3 cellular contexts compared by ENCODE assay signal in the genomic region with DNA sequence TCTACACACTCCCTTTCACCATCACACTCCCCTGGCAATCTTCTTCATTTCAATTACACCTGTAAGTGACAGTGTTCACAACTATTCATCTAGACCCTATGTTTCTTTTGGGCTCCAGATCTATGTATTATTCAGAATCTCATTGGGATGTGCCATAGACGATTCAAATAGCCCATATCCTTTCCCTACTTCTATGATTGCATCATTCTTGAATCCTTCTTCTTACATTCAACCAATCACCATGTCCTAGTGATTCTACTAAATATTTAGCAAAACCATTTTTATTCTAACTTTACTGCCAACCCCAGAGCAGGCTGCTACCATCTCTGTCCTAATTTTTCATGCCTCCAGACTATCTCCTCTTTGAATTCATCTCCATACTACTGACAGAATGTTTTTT.
A peak's percentile ranks its signal among the peaks of the same experiment; 100 is the strongest.
TF ChIP-seq lines count a peak whose summit lies in the region.

No MANE protein-coding gene starts in this region.

TF ChIP-seq in HepG2, 621 proteins besides CTCF, POLR2A, EP300 and RAD21:
- TF ChIP-seq CBX5 (CRISPR knock-in tag; IDR thresholded peaks at IDR 0.05; ENCODE audit: borderline replicate concordance) (no peak), CEBPB (IDR thresholded peaks at IDR 0.05; ENCODE audit: borderline replicate concordance, low read depth, low read length) (peak; percentile 54; the same call in 1 of the 2 replicates), ATF7 (IDR thresholded peaks at IDR 0.05) (peak; percentile 60), ATF7 (CRISPR knock-in tag; IDR thresholded peaks at IDR 0.05) (no peak)

TF ChIP-seq in GM23338, 12 proteins besides CTCF, POLR2A, EP300 and RAD21:
- no peak for TF ChIP-seq ZNF331 (CRISPR knock-in tag; IDR thresholded peaks at IDR 0.05; ENCODE audit: low read depth)
- TF ChIP-seq REST (IDR thresholded peaks at IDR 0.05; ENCODE audit: unreplicated experiment), result no peak
- no peak for TF ChIP-seq ZNF114 (CRISPR knock-in tag; IDR thresholded peaks at IDR 0.05)
- TF ChIP-seq ZNF462 (CRISPR knock-in tag; IDR thresholded peaks at IDR 0.05), result no peak
- no peak for TF ChIP-seq POLR2AphosphoS5 (IDR thresholded peaks at IDR 0.05; ENCODE audit: low read depth)
- TF ChIP-seq JUNB (IDR thresholded peaks at IDR 0.05; ENCODE audit: unreplicated experiment), result no peak
- TF ChIP-seq EZH2 (IDR thresholded peaks at IDR 0.05; ENCODE audit: low read depth, unreplicated experiment), result no peak
- TF ChIP-seq CREB1 (CRISPR knock-in tag; IDR thresholded peaks at IDR 0.05; ENCODE audit: low read depth), result no peak
- no peak for TF ChIP-seq EZH2phosphoT487 (IDR thresholded peaks at IDR 0.05; ENCODE audit: unreplicated experiment)
- no peak for TF ChIP-seq NANOG (IDR thresholded peaks at IDR 0.05; ENCODE audit: borderline replicate concordance)
TF ChIP-seq in GM23338: peak in this region for 0.

TF ChIP-seq in K562, 482 proteins besides CTCF, POLR2A, EP300 and RAD21:
- no peak for TF ChIP-seq TAF9B (IDR thresholded peaks at IDR 0.05; ENCODE audit: partially characterized antibody)
- TF ChIP-seq TAF7 (tag; IDR thresholded peaks at IDR 0.05), result no peak
- TF ChIP-seq ATF4 (CRISPR knock-in tag; IDR thresholded peaks at IDR 0.05), result peak; percentile 74
- TF ChIP-seq ZNF445 (CRISPR knock-in tag; IDR thresholded peaks at IDR 0.05; ENCODE audit: low read depth), result no peak
- TF ChIP-seq ZNF282 (CRISPR knock-in tag; IDR thresholded peaks at IDR 0.05), result no peak
- TF ChIP-seq PURB (CRISPR knock-in tag; IDR thresholded peaks at IDR 0.05; ENCODE audit: low read depth), result no peak
- peak; percentile 61 for TF ChIP-seq ATF3 (IDR thresholded peaks at IDR 0.05)
- no peak for TF ChIP-seq ATF3 (CRISPR knock-in tag; conservative IDR thresholded peaks at IDR 0.05)
- no peak for TF ChIP-seq HINFP (tag; conservative IDR thresholded peaks at IDR 0.05; ENCODE audit: low read depth)
- TF ChIP-seq DNMT1 (IDR thresholded peaks at IDR 0.05), result no peak
- no peak for TF ChIP-seq SPI1 (IDR thresholded peaks at IDR 0.05; ENCODE audit: borderline replicate concordance, low read depth, low read length)
- no peak for TF ChIP-seq KDM2B (CRISPR knock-in tag; IDR thresholded peaks at IDR 0.05)
- TF ChIP-seq PTRF (tag; IDR thresholded peaks at IDR 0.05), result no peak
- TF ChIP-seq TAL1 (IDR thresholded peaks at IDR 0.05), result no peak
- TF ChIP-seq RB1 (IDR thresholded peaks at IDR 0.05; ENCODE audit: low read depth), result no peak
- no peak for TF ChIP-seq ZNF12 (CRISPR knock-in tag; IDR thresholded peaks at IDR 0.05)
- no peak for TF ChIP-seq CEBPG (CRISPR knock-in tag; IDR thresholded peaks at IDR 0.05)
- peak; percentile 33 to 70; a peak in 2 of 4 replicates for TF ChIP-seq CEBPG (tag; conservative IDR thresholded peaks at IDR 0.05 in 1 of 2, IDR thresholded peaks at IDR 0.05 in 1 of 2)
- peak; percentile 53; the same call in 1 of the 2 replicates for TF ChIP-seq ZSCAN32 (CRISPR knock-in tag; IDR thresholded peaks at IDR 0.05)
- TF ChIP-seq, protein P1, sequence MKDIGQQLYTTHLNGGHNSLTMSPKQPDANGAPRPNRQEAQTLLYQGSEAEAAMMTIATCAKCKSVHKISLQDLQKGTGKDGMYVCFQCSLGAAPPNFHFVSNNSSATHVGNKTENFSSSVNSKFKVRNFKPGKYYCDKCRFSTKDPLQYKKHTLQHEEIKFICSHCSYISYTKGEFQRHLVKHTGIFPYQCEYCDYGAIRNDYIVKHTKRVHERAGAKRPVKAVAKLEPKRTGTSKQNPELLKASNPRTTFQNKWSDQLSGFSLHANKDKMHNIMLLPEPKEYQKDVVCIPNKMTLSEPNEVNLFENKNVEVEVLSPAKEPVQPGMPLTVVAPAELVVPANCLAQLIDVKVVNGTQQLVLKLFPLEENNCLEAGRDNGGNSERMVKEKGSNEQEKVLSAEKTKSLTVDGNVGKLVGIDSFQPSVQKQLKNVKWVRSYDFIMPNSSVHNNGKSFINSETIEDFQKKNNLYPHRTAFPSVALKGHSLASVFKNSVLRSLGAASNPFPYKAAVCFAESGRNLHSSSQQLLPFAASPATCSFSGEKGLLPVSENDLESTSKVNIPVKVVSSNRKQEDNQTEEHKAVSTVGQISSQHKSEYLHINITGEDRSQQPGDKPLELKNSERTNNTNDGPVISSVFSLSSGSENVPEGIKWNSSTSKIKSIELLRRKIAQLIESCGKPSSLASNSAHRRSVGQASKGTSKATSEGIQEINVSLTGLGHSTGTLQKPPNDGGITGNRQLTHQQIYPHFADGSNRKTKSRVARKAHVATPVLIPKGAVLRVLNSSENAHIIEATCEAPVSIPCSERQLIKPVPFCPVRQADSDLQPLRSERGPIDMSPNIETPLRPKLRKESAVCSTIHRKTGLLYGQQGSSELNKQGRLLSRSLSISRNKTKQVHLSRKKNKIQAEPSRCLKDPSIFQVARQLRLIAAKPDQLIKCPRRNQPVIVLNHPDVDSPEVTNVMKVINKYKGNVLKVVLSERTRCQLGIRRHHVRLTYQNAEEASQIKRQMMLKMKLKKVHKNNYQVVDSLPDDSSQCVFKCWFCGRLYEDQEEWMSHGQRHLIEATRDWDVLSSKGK (CRISPR knock-in tag; IDR thresholded peaks at IDR 0.05), result no peak
TF ChIP-seq in K562: peak in this region for 4.
